8 cellular contexts compared by ENCODE assay signal in the genomic region with DNA sequence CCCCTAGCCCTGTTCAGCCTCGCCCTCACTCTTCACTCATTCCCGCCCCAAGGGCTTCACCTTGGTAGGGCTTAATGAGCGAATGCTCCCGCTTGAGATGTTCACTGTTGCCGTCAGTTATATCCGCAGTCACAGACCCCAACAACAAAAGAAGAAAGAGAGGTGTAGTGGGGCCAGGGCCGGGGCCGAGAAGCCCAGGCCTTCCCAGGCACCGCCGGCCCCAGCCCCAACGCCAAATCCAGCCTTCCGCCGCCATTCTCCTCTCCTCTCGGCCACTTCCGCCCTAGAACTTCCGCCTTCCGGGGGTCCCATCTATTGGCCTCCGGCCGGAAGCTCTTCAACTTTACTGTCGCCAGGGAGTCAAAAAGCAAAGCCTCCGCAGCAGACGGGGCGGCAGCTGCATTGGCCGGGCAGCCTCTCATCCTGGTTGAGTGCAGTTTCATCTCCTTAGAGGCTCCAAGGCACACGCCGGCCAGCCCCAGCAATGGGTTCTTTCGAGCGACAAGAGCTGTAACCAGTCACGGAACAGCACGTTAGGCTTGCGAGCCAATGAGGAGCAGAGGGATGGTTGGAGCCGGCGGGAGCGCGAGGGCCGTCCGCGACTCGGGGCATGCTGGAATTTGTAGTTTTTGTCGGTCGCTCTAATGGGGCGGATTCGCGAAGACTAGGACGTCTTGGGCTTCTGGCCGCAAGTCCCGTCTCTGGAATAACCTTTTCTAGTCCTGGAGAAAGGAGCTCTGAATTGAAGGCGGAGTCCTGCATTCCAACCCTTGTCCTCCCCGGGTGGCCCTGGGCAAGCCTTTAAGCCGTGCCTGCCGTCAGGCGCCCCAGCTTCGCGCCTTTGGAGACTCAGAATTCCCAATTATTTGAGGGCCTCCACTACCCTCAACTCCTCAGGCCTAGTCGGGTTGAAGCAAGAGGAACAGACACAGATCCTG. TPM values are rescaled to one million over a fixed set of nuclear protein-coding genes. Genes with fewer than 3 reads are reported as not detected.
DNase-seq lines count a peak whose midpoint lies in the region; ATAC-seq and TF ChIP-seq lines count a peak whose summit lies in the region.

A gene with protein sequence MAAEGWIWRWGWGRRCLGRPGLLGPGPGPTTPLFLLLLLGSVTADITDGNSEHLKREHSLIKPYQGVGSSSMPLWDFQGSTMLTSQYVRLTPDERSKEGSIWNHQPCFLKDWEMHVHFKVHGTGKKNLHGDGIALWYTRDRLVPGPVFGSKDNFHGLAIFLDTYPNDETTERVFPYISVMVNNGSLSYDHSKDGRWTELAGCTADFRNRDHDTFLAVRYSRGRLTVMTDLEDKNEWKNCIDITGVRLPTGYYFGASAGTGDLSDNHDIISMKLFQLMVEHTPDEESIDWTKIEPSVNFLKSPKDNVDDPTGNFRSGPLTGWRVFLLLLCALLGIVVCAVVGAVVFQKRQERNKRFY (minus strand): TSS at position 277 of the 938 bp plus-strand sequence. CDS start 21 bp downstream, at position 256.

- DNase-seq in DMS114 treated with DMSO at 0.1 percent for 48 hours (lab: John Stamatoyannopoulos, UW; ENCODE audit: unreplicated experiment) (peak; percentile 95), PC-9 (peak; percentile 88 to 92)
- DNase-seq in Jurkat, Clone E6-1 (ENCODE audit: low read depth, low spot score): peak; percentile 97
- peak; percentile 90 for DNase-seq in activated T-cell treated with anti-CD3 and anti-CD28 coated beads, Interleukin-2, amount 50 U/mL, for 1 hour
- peak; percentile 69 for DNase-seq in stimulated activated CD8-positive, alpha-beta memory T cell treated with anti-CD3 and anti-CD28 coated beads, Interleukin-7, amount 100 ng/mL, for 24 hours (ENCODE audit: low read depth)

- H3K4me1 ChIP-seq in PC-9 (replicated peaks; ENCODE audit: insufficient read depth): peaks cover 20% of the 10 kb centered on the region
- H3K4me1 ChIP-seq in esophagus (ENCODE audit: control insufficient read depth in 2 of 2, insufficient read depth in 2 of 2, low read length in 1 of 2): peaks cover 2 to 12% of the 10 kb centered on the region in 2 donors
- peaks cover 14% of the 10 kb centered on the region for H3K4me1 ChIP-seq in muscle layer of colon (ENCODE audit: insufficient read depth, low read length)

- peak within 1 kb of the TSS; percentile 85 for H3K27ac ChIP-seq in PC-9
- H3K27ac ChIP-seq in esophagus (ENCODE audit: low read depth in 2 of 2, low read length in 1 of 2): peak within 1 kb of the TSS; percentile 95 to 99
- peak within 1 kb of the TSS; percentile 77 for H3K27ac ChIP-seq in muscle layer of colon (ENCODE audit: low read depth, low read length)

- CTCF ChIA-PET in PC-9 (lab: Charles Lee): interaction anchor here (0.6 to 1.3 kb wide), 8 partner anchors 15 to 74 kb away, joined by 3 to 12 read pairs (median 4); partner anchors contain the start of gene GRK6

- ATAC-seq in GM21619 (IDR thresholded peaks at IDR 0.05; ENCODE audit: unreplicated experiment): peak; percentile 89

- no peaks in the 10 kb centered on the region for H3K27me3 ChIP-seq in PC-9 (ENCODE audit: insufficient read depth, low read depth)
- H3K27me3 ChIP-seq in esophagus (ENCODE audit: control insufficient read depth in 1 of 2, insufficient read depth in 2 of 2, low read length in 2 of 2): no peaks in the 10 kb centered on the region
- H3K27me3 ChIP-seq in muscle layer of colon (ENCODE audit: control insufficient read depth in 1 of 2, insufficient read depth in 2 of 2, low read length in 2 of 2): no peaks in the 10 kb centered on the region

- intact Hi-C loops in PC-9 (cut with micrococcal nuclease; ENCODE audit: unreplicated experiment): loop anchor here (5.0 kb wide), 1 partner anchor 41 kb away; no protein-coding TSS in a partner anchor

- POLR2A ChIA-PET in PC-9 (lab: Charles Lee; ENCODE audit: unreplicated experiment): interaction anchor here (0.5 to 0.9 kb wide), 5 partner anchors 13 to 822 kb away, joined by 3 to 12 read pairs (median 7); no protein-coding TSS in a partner anchor

- H3K9me3 ChIP-seq in PC-9 (ENCODE audit: insufficient read depth, low read depth): no peaks in the 10 kb centered on the region
- peaks cover 0 to 2% of the 10 kb centered on the region in 2 donors for H3K9me3 ChIP-seq in esophagus (ENCODE audit: control insufficient read depth in 2 of 2, insufficient read depth in 1 of 2, low read depth in 1 of 2, low read length in 1 of 2)
- H3K9me3 ChIP-seq in muscle layer of colon (ENCODE audit: low read length): no peaks in the 10 kb centered on the region

- 0 out of 2 replicates have a peak, but pooled peaks cover 8% of the 10 kb centered on the region for H3F3A ChIP-seq in PC-9 (ENCODE audit: insufficient read depth, low read depth)

- peaks cover 47% of the 10 kb centered on the region for H3K79me2 ChIP-seq in PC-9 (ENCODE audit: low read depth)

- H4K20me1 ChIP-seq in PC-9 (ENCODE audit: insufficient read depth): peaks cover 11% of the 10 kb centered on the region

- H2AFZ ChIP-seq in PC-9: peak within 1 kb of the TSS; percentile 81

- H3K9me2 ChIP-seq in PC-9 (ENCODE audit: insufficient read depth): no peaks in the 10 kb centered on the region

- WGBS in esophagus, 2 donors: 6 to 7% methylated on average over 55 of the region's 55 CpGs

- peak within 1 kb of the TSS; percentile 88 for H3K4me2 ChIP-seq in PC-9

- 0 out of 2 replicates have a peak, but pooled peaks cover 6% of the 10 kb centered on the region for H3K36me3 ChIP-seq in PC-9 (ENCODE audit: low read depth)
- peaks cover 2 to 5% of the 10 kb centered on the region in 2 donors for H3K36me3 ChIP-seq in esophagus (ENCODE audit: control insufficient read depth in 2 of 2, insufficient read depth in 2 of 2, low read length in 1 of 2)
- H3K36me3 ChIP-seq in muscle layer of colon (ENCODE audit: insufficient read depth, low read length): peaks cover 6% of the 10 kb centered on the region

- H3K9ac ChIP-seq in muscle layer of colon (ENCODE audit: low read length): peak within 1 kb of the TSS; percentile 96

- H3K4me3 ChIP-seq in Jurkat, Clone E6-1 (ENCODE audit: low read length): peak within 1 kb of the TSS; percentile 72
- peak within 1 kb of the TSS; percentile 78 for H3K4me3 ChIP-seq in PC-9
- H3K4me3 ChIP-seq in esophagus (ENCODE audit: low read depth in 1 of 2, low read length in 2 of 2): peak within 1 kb of the TSS; percentile 73 to 89
- H3K4me3 ChIP-seq in muscle layer of colon (ENCODE audit: low read depth in 1 of 2, low read length in 2 of 2): peak within 1 kb of the TSS; percentile 78 to 96

- no peak for TF ChIP-seq CTCF in PC-9 (conservative IDR thresholded peaks at IDR 0.05)

- BruUV-seq in PC-9 (replicated peaks; lab: Mats Ljungman, UMichigan): TSS peak; percentile 91

RNA-seq across cellular contexts. Expression of the gene that starts here (rescaled TPM):
- 104 TPM for polyA plus RNA-seq in Jurkat, Clone E6-1 (2012; ENCODE audit: insufficient read depth, insufficient read length)
- 129 and 153 TPM in 2 replicates for total RNA-seq in PC-9 (2021)
- polyA plus RNA-seq in esophagus: 100 to 1,000 TPM in 1 of 2 donors, 10 to 100 TPM in 1; 84.0 to 190 TPM

Comparison
In these comparisons a context has a peak if more than half of its experiments do, and no peak if none do; other contexts are left out.
1. Peak in every context shown above with its lines: DNase-seq, ATAC-seq, H3K4me3 ChIP-seq and H3K27ac ChIP-seq.